ENCODE assay signal across 1 cellular context in genomic region chr6:136494710-136495109, GRCh38.
TF ChIP-seq lines count a peak whose summit lies in the region.

No MANE protein-coding gene starts in this region.

TF ChIP-seq in K562, 482 proteins besides CTCF, POLR2A, EP300 and RAD21:
- TF ChIP-seq ZFX (CRISPR knock-in tag; IDR thresholded peaks at IDR 0.05) (peak; percentile 30; the same call in 1 of the 2 replicates), ATF2 (CRISPR knock-in tag; IDR thresholded peaks at IDR 0.05) (no peak), MCM7 (IDR thresholded peaks at IDR 0.05) (no peak), TFAM (CRISPR knock-in tag; conservative IDR thresholded peaks at IDR 0.05) (no peak), CBX1 (IDR thresholded peaks at IDR 0.05; ENCODE audit: low read depth) (no peak), IRF1 (CRISPR knock-in tag; IDR thresholded peaks at IDR 0.05; ENCODE audit: borderline replicate concordance) (no peak), ZNF589 (CRISPR knock-in tag; IDR thresholded peaks at IDR 0.05; ENCODE audit: low read depth) (no peak), NCOA2 (IDR thresholded peaks at IDR 0.05; ENCODE audit: partially characterized antibody in 2 of 2) (no peak), NR2C1 (IDR thresholded peaks at IDR 0.05) (no peak), NR2C1 (tag; IDR thresholded peaks at IDR 0.05) (peak; percentile 13; the same call in 1 of the 2 replicates), NR2C2 (CRISPR knock-in tag; IDR thresholded peaks at IDR 0.05) (no peak), NR2C2 (tag; IDR thresholded peaks at IDR 0.05) (0 out of 2 replicates have a peak, but pooled peaks have one; percentile 25), ARID1B (IDR thresholded peaks at IDR 0.05) (peak; percentile 45), RCOR1 (IDR thresholded peaks at IDR 0.05; ENCODE audit: borderline replicate concordance in 1 of 2, low read depth in 2 of 2, low read length in 2 of 2) (0 out of 4 replicates have a peak, but pooled peaks of 1 of the 2 experiments have one; percentile 15), KAT7 (CRISPR knock-in tag; IDR thresholded peaks at IDR 0.05; ENCODE audit: borderline replicate concordance) (no peak), ZNF644 (tag; IDR thresholded peaks at IDR 0.05; ENCODE audit: low read depth) (no peak), CEBPZ (IDR thresholded peaks at IDR 0.05; ENCODE audit: borderline replicate concordance, low read depth, low read length) (no peak), ZZZ3 (IDR thresholded peaks at IDR 0.05) (no peak), TAL1 (IDR thresholded peaks at IDR 0.05) (peak; percentile 54; the same call in 1 of the 2 replicates), IFI16 (CRISPR knock-in tag; IDR thresholded peaks at IDR 0.05) (no peak), ZNF512 (tag; IDR thresholded peaks at IDR 0.05) (no peak), PKNOX1 (IDR thresholded peaks at IDR 0.05) (no peak), NCOR1 (IDR thresholded peaks at IDR 0.05) (peak; percentile 36; the same call in 1 of the 2 replicates), KDM1A (IDR thresholded peaks at IDR 0.05) (peak; percentile 27; a peak in 2 of 4 replicates), NELFE (IDR thresholded peaks at IDR 0.05; ENCODE audit: insufficient read depth, insufficient read length) (no peak), PHF8 (IDR thresholded peaks at IDR 0.05; ENCODE audit: borderline replicate concordance, low read length) (no peak), FOXA3 (CRISPR knock-in tag; conservative IDR thresholded peaks at IDR 0.05 in 1 of 2, IDR thresholded peaks at IDR 0.05 in 1 of 2) (no peak), ZNF696 (CRISPR knock-in tag; conservative IDR thresholded peaks at IDR 0.05) (no peak), POLR2G (IDR thresholded peaks at IDR 0.05; ENCODE audit: low read depth, low read length) (no peak), EP400 (IDR thresholded peaks at IDR 0.05) (no peak), MAFG (tag; conservative IDR thresholded peaks at IDR 0.05) (peak; percentile 29; the same call in 1 of the 2 replicates), PHB (CRISPR knock-in tag; IDR thresholded peaks at IDR 0.05) (no peak), TCF7L2 (IDR thresholded peaks at IDR 0.05; ENCODE audit: low read depth, low read length) (no peak), SMAD2 (IDR thresholded peaks at IDR 0.05; ENCODE audit: low read depth, low read length) (no peak), THRA (IDR thresholded peaks at IDR 0.05) (no peak), ID3 (CRISPR knock-in tag; IDR thresholded peaks at IDR 0.05) (no peak), ID3 (tag; IDR thresholded peaks at IDR 0.05) (no peak; the same call in 1 of the 2 replicates), RB1 (IDR thresholded peaks at IDR 0.05; ENCODE audit: low read depth) (no peak), C11orf30 (IDR thresholded peaks at IDR 0.05; ENCODE audit: low read depth) (no peak), ZNF76 (CRISPR knock-in tag; IDR thresholded peaks at IDR 0.05; ENCODE audit: borderline replicate concordance) (no peak), ZNF253 (CRISPR knock-in tag; conservative IDR thresholded peaks at IDR 0.05) (no peak), CBFA2T3 (IDR thresholded peaks at IDR 0.05) (peak; percentile 56), TCF3 (CRISPR knock-in tag; IDR thresholded peaks at IDR 0.05) (peak; percentile 84)
